ENCODE assay signal across 15 cellular contexts in genomic region chr21:22120616-22121266, GRCh38.
DNase-seq lines count a peak whose midpoint lies in the region; ATAC-seq and TF ChIP-seq lines count a peak whose summit lies in the region.
"Had no signal": no experiment of that assay in that cellular context is flagged by ENCODE, and none has a peak within 500 bp of the region (broad histone marks: within the 10 kb centered on the region; RNA-seq: fewer than 3 reads in every experiment).

No MANE protein-coding gene starts in this region.

- H3K27me3 Mint-ChIP-seq in natural killer cell treated with Interleukin-12 subunit alpha and Interleukin-12 subunit beta and Interleukin-15 and Interleukin-18, amount 100 ng/mL, for 72 hours, result no peaks in the 10 kb centered on the region

- CTCF ChIA-PET in OCI-LY7 (lab: Charles Lee; ENCODE audit: unreplicated experiment), result no interaction called here

- no peak overlapping the region for H2BK5ac ChIP-seq in mesenchymal stem cell (ENCODE audit: low read depth, low read length, poor library complexity, severe bottlenecking)

- H3K9me2 ChIP-seq in OCI-LY7 (ENCODE audit: insufficient read depth, low read length), result no peaks in the 10 kb centered on the region

- no peaks in the 10 kb centered on the region for H3K4me1 Mint-ChIP-seq in natural killer cell treated with Interleukin-12 subunit alpha and Interleukin-12 subunit beta and Interleukin-15 and Interleukin-18, amount 100 ng/mL, for 72 hours (ENCODE audit: low read depth in 2 of 2)

- H3K9me3 ChIP-seq in OCI-LY7 (ENCODE audit: low read length) (no peaks in the 10 kb centered on the region), mesenchymal stem cell (ENCODE audit: control insufficient read depth, low read length) (no peaks in the 10 kb centered on the region)
- H3K9me3 ChIP-seq: esophagus muscularis mucosa, prostate gland, thoracic aorta had no signal

- POLR2A ChIA-PET in OCI-LY7 (lab: Charles Lee), result interaction anchor here (0.7 kb wide), 1 partner anchor 1397 kb away, joined by 3 read pairs; no protein-coding TSS in a partner anchor

- no peak overlapping the region for H2AFZ ChIP-seq in OCI-LY7 (ENCODE audit: low read length)
- no peak overlapping the region for H2AFZ ChIP-seq in mesenchymal stem cell (ENCODE audit: low read depth, low read length)

- no peak overlapping the region for H3K14ac ChIP-seq in mesenchymal stem cell (ENCODE audit: low read length in 2 of 2)

- peaks cover 6% of the 10 kb centered on the region for H3K9me3 Mint-ChIP-seq in natural killer cell treated with Interleukin-12 subunit alpha and Interleukin-12 subunit beta and Interleukin-15 and Interleukin-18, amount 100 ng/mL, for 72 hours
- H3K9me3 Mint-ChIP-seq: T-helper 1 cell treated with Interleukin-12 subunit alpha and Interleukin-12 subunit beta and Interleukin-4 antibody, amounts not matched to agents 30 μg/mL and 1 μg/mL, for 36 hours had no signal

- no peak overlapping the region for H3K27ac ChIP-seq in 22Rv1
- no peak overlapping the region for H3K27ac ChIP-seq in OCI-LY7 (ENCODE audit: low read depth, low read length, poor library complexity, severe bottlenecking)
- no peak overlapping the region for H3K27ac ChIP-seq in mesenchymal stem cell (ENCODE audit: low read length, poor library complexity, severe bottlenecking)
- H3K27ac ChIP-seq: esophagus muscularis mucosa, left lung, prostate gland, thoracic aorta had no signal

- H3K9ac ChIP-seq in mesenchymal stem cell (ENCODE audit: low read length), result no peak overlapping the region

- H3K36me3 ChIP-seq in H7 (replicated peaks; ENCODE audit: control insufficient read depth, insufficient read depth, low read length) (no peaks in the 10 kb centered on the region), OCI-LY7 (ENCODE audit: insufficient read depth, low read length) (no peaks in the 10 kb centered on the region), mesenchymal stem cell (ENCODE audit: control insufficient read depth in 1 of 2, insufficient read depth in 2 of 2, low read depth in 1 of 2, low read length in 2 of 2) (no peaks in the 10 kb centered on the region)
- H3K36me3 ChIP-seq: esophagus muscularis mucosa, left lung, prostate gland, thoracic aorta had no signal

- H3K4me3 Mint-ChIP-seq in natural killer cell treated with Interleukin-12 subunit alpha and Interleukin-12 subunit beta and Interleukin-15 and Interleukin-18, amount 100 ng/mL, for 72 hours, result no peak overlapping the region
- H3K4me3 Mint-ChIP-seq: T-helper 1 cell treated with Interleukin-12 subunit alpha and Interleukin-12 subunit beta and Interleukin-4 antibody, amounts not matched to agents 30 μg/mL and 1 μg/mL, for 36 hours had no signal

- no peaks in the 10 kb centered on the region for H3K79me2 ChIP-seq in OCI-LY7 (ENCODE audit: insufficient read depth, low read depth, low read length)

- BruUV-seq in OCI-LY7 (replicated peaks; lab: Mats Ljungman, UMichigan), result no TSS peak

- no peaks in the 10 kb centered on the region for H3K79me1 ChIP-seq in mesenchymal stem cell (replicated peaks; ENCODE audit: low read length, poor library complexity, severe bottlenecking)

- no peak overlapping the region for H2BK120ac ChIP-seq in mesenchymal stem cell (ENCODE audit: low read depth, low read length)

- H3K27ac Mint-ChIP-seq in natural killer cell treated with Interleukin-12 subunit alpha and Interleukin-12 subunit beta and Interleukin-15 and Interleukin-18, amount 100 ng/mL, for 72 hours, result no peak overlapping the region
- H3K27ac Mint-ChIP-seq: T-helper 1 cell treated with Interleukin-12 subunit alpha and Interleukin-12 subunit beta and Interleukin-4 antibody, amounts not matched to agents 30 μg/mL and 1 μg/mL, for 36 hours had no signal

- H4K91ac ChIP-seq in mesenchymal stem cell (ENCODE audit: low read length), result no peak overlapping the region

- H3K23ac ChIP-seq in mesenchymal stem cell (ENCODE audit: low read length in 2 of 2), result no peak overlapping the region

- no peaks in the 10 kb centered on the region for H4K20me1 ChIP-seq in OCI-LY7 (ENCODE audit: insufficient read depth, low read length)

- H4K8ac ChIP-seq in mesenchymal stem cell (ENCODE audit: low read length), result no peak overlapping the region

- H3K18ac ChIP-seq in mesenchymal stem cell (ENCODE audit: low read depth in 1 of 2, low read length in 2 of 2), result no peak overlapping the region

- H2BK12ac ChIP-seq in mesenchymal stem cell (ENCODE audit: low read length in 2 of 2), result no peak overlapping the region

- H3K4me2 ChIP-seq in OCI-LY7 (ENCODE audit: low read length) (no peak overlapping the region), mesenchymal stem cell (ENCODE audit: low read length, poor library complexity, severe bottlenecking) (no peak overlapping the region)

- WGBS in mesenchymal stem cell, result 70% methylated on average over 12 of the region's 14 CpGs

- H3K4me3 ChIP-seq in H7 (ENCODE audit: insufficient read depth, low read depth, low read length), result no peak overlapping the region
- H3K4me3 ChIP-seq in OCI-LY7 (ENCODE audit: low read depth, low read length, poor library complexity, severe bottlenecking), result no peak overlapping the region
- no peak overlapping the region for H3K4me3 ChIP-seq in fibroblast of villous mesenchyme (ENCODE audit: low read depth, low read length)
- H3K4me3 ChIP-seq in mesenchymal stem cell (ENCODE audit: insufficient read depth in 1 of 2, low read depth in 1 of 2, low read length in 2 of 2), result no peak overlapping the region
- H3K4me3 ChIP-seq: esophagus muscularis mucosa, left lung, prostate gland, thoracic aorta had no signal

- H3K4ac ChIP-seq in mesenchymal stem cell (ENCODE audit: low read depth in 1 of 2, low read length in 2 of 2), result no peak overlapping the region

- H3K4me1 ChIP-seq in OCI-LY7 (ENCODE audit: insufficient read depth, low read length, poor library complexity, severe bottlenecking) (no peaks in the 10 kb centered on the region), mesenchymal stem cell (ENCODE audit: control insufficient read depth, insufficient read depth, low read depth, low read length) (no peaks in the 10 kb centered on the region)
- H3K4me1 ChIP-seq: esophagus muscularis mucosa, left lung, prostate gland had no signal

- intact Hi-C loops in OCI-LY7 (cut with micrococcal nuclease; ENCODE audit: unreplicated experiment), result no loop called here

- H2BK15ac ChIP-seq in mesenchymal stem cell (ENCODE audit: low read depth, poor library complexity, severe bottlenecking), result no peak overlapping the region

- H2AK5ac ChIP-seq in mesenchymal stem cell (ENCODE audit: low read length, severe bottlenecking), result no peak overlapping the region

- H3K36me3 Mint-ChIP-seq in natural killer cell treated with Interleukin-12 subunit alpha and Interleukin-12 subunit beta and Interleukin-15 and Interleukin-18, amount 100 ng/mL, for 72 hours, result no peaks in the 10 kb centered on the region

- no peak for ATAC-seq in GM18520 (IDR thresholded peaks at IDR 0.05; ENCODE audit: unreplicated experiment)
- ATAC-seq in natural killer cell treated with Interleukin-12 subunit alpha and Interleukin-12 subunit beta and Interleukin-15 and Interleukin-18, amount 100 ng/mL, for 72 hours, result no peak
- ATAC-seq: left lung had no signal

- DNase-seq in H7, result peak; percentile 32
- DNase-seq in OCI-LY7 (ENCODE audit: low spot score), result peak; percentile 1
- no peak for DNase-seq in fibroblast of villous mesenchyme (ENCODE audit: low read depth)
- DNase-seq in mesenchymal stem cell, result no peak
- no peak for DNase-seq in natural killer cell treated with Interleukin-12 subunit alpha and Interleukin-12 subunit beta and Interleukin-15 and Interleukin-18, amount 100 ng/mL, for 72 hours (ENCODE audit: low spot score)
- no peak for DNase-seq in AG20443 (ENCODE audit: low spot score)
- DNase-seq: anterior cingulate cortex, NCI-H510A treated with DMSO at 0.1 percent for 48 hours had no signal

- no peaks in the 10 kb centered on the region for H3K27me3 ChIP-seq in H7 (ENCODE audit: control insufficient read depth, insufficient read depth, low read length)
- no peaks in the 10 kb centered on the region for H3K27me3 ChIP-seq in mesenchymal stem cell (ENCODE audit: control insufficient read depth in 1 of 2, insufficient read depth in 1 of 2, low read length in 2 of 2)
- H3K27me3 ChIP-seq: esophagus muscularis mucosa, left lung had no signal

- TF ChIP-seq CTCF in 22Rv1 (IDR thresholded peaks at IDR 0.05) (peak; percentile 37), OCI-LY7 (conservative IDR thresholded peaks at IDR 0.05; ENCODE audit: low read length) (peak; percentile 53), fibroblast of villous mesenchyme (IDR thresholded peaks at IDR 0.05; ENCODE audit: insufficient read depth, low read depth, low read length) (peak; percentile 6)

Comparison
In these comparisons a context has a peak if more than half of its experiments do, and no peak if none do; other contexts are left out.
1. DNase-seq: peak in H7 (single experiment) and OCI-LY7 (single experiment); none in fibroblast of villous mesenchyme (single experiment), mesenchymal stem cell (single experiment), natural killer cell treated with Interleukin-12 subunit alpha and Interleukin-12 subunit beta and Interleukin-15 and Interleukin-18, amount 100 ng/mL, for 72 hours (single experiment) and AG20443 (single experiment).
2. Peak in every context shown above with its lines, with median percentiles within 50 percentile points of each other: CTCF ChIP-seq.